In the genomic region with DNA sequence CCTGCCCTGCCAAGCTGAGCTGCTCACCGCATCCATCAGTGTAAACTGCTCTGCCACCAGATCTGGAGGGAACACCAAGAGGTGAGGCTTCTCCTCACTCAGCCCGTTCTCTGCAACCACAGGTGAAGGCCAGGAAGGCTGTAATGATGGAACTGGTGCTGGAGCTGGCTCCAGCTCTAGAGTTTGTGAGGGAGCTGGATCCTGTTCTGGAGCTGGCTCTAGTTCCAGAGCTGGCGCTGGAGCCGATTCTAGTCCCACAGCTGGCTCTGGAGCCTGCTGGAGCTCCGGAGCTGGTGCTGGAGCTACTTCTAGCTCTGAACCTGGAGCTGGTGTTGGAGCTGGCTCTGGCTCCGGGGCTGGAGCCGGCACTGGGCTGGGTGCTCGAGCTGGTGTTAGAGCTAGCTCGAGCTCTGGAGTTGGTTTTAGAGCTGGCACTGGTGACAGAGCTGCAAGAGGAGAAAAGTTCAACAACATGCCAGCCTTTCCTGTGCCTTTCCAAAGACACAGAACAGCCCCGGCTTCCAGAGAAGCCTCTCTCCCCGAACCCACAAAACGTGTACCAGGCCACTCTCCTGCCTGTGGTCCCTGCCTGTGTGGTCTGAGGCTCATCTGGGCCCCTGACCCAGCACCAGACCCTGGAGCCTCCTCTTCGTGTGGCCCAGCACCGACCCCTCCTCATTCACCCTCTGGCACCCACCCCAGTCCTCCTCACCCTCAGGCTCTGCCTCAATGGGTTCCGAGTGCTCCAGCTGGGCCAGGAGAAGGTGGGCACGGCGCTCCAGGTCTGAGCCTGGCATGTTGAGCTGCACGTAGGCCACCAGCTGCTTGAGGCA, we compare ENCODE assay signal across 16 cellular contexts. TPM values are rescaled to one million over a fixed set of nuclear protein-coding genes. Genes with fewer than 3 reads are reported as not detected.
A peak's percentile ranks its signal among the peaks of the same experiment; 100 is the strongest.
DNase-seq lines count a peak whose midpoint lies in the region; ATAC-seq and TF ChIP-seq lines count a peak whose summit lies in the region.
"Had no signal": no experiment of that assay in that cellular context is flagged by ENCODE, and none has a peak within 500 bp of the region (broad histone marks: within the 10 kb centered on the region; RNA-seq: fewer than 3 reads in every experiment).

No MANE protein-coding gene starts in this region.

- no peak overlapping the region for H3K4me3 ChIP-seq in adrenal gland
- H3K4me3 ChIP-seq in left lung = no peak overlapping the region
- H3K4me3 ChIP-seq: esophagus muscularis mucosa, stomach, uterus had no signal

- H3K36me3 Mint-ChIP-seq in progenitor cell of endocrine pancreas (ENCODE audit: insufficient read depth) = peaks cover 8% of the 10 kb centered on the region

- H3K27me3 ChIP-seq in adrenal gland = no peaks in the 10 kb centered on the region
- H3K27me3 ChIP-seq in left lung = no peaks in the 10 kb centered on the region
- H3K27me3 ChIP-seq: esophagus muscularis mucosa, stomach, uterus had no signal

- TF ChIP-seq CTCF in adrenal gland (IDR thresholded peaks at IDR 0.05) = no peak
- TF ChIP-seq CTCF in left lung (IDR thresholded peaks at IDR 0.05) = no peak
- TF ChIP-seq CTCF in progenitor cell of endocrine pancreas (IDR thresholded peaks at IDR 0.05; ENCODE audit: unreplicated experiment) = no peak

- H3K9me3 ChIP-seq in adrenal gland (replicated peaks in 1 of 3) (no peaks in the 10 kb centered on the region), left lung (no peaks in the 10 kb centered on the region)
- H3K9me3 ChIP-seq: esophagus muscularis mucosa, stomach, uterus had no signal

- peak; percentile 47 for DNase-seq in activated effector memory CD4-positive, alpha-beta T cell treated with anti-CD3 and anti-CD28 coated beads, Interleukin-2, amount 50 U/mL, for 16 hours
- no peak for DNase-seq in activated effector memory CD4-positive, alpha-beta T cell treated with Interleukin-2 at 50 U/mL for 16 hours
- DNase-seq in adrenal gland (peak in 5 of 7 donors; percentile 3 to 20 (median 9)), left lung (peak; percentile 18 to 71), substantia nigra (lab: John Stamatoyannopoulos, UW) (no peak), NCI-H345 treated with DMSO at 0.1 percent for 48 hours (lab: John Stamatoyannopoulos, UW; ENCODE audit: unreplicated experiment) (no peak), progenitor cell of endocrine pancreas (ENCODE audit: low spot score, unreplicated experiment) (no peak)
- no peak for DNase-seq in activated CD4-positive, alpha-beta T cell treated with anti-CD3 and anti-CD28 coated beads for 48 hours
- DNase-seq: Kasumi-1, NCI-H1092, NCI-H69, occipital lobe, stomach had no signal

- H3K27me3 Mint-ChIP-seq in progenitor cell of endocrine pancreas = no peaks in the 10 kb centered on the region

- peaks cover 0 to 84% of the 10 kb centered on the region in 2 donors for H3K36me3 ChIP-seq in adrenal gland (replicated peaks in 1 of 2)
- peaks cover 0 to 87% of the 10 kb centered on the region in 2 donors for H3K36me3 ChIP-seq in left lung
- H3K36me3 ChIP-seq: uterus had no signal

- intact Hi-C loops in adrenal gland (cut with DNase I) (no loop called here), left lung (cut with DNase I) (no loop called here)

- H3K4me3 Mint-ChIP-seq in progenitor cell of endocrine pancreas (ENCODE audit: low read depth) = no peak overlapping the region
- H3K4me3 Mint-ChIP-seq: T-helper 1 cell treated with Interleukin-12 subunit alpha and Interleukin-12 subunit beta and Interleukin-4 antibody, amounts not matched to agents 30 μg/mL and 1 μg/mL, for 36 hours had no signal

- WGBS in adrenal gland, 4 donors = 93 to 97% (median 94%) methylated on average over 5 to 18 of the region's 18 CpGs

- no peak for TF ChIP-seq POLR2A in adrenal gland (IDR thresholded peaks at IDR 0.05)

- H3K4me1 ChIP-seq in adrenal gland (replicated peaks in 1 of 2) = peaks cover 5 to 19% of the 10 kb centered on the region in 2 donors
- peaks cover 2 to 28% of the 10 kb centered on the region in 2 donors for H3K4me1 ChIP-seq in left lung

- no peak overlapping the region for H3K27ac ChIP-seq in adrenal gland
- no peak overlapping the region for H3K27ac ChIP-seq in left lung
- H3K27ac ChIP-seq in substantia nigra (ENCODE audit: low read depth, low read length, poor library complexity, severe bottlenecking) = peak overlapping the region; percentile 51
- H3K27ac ChIP-seq: esophagus muscularis mucosa, stomach, uterus had no signal

- ATAC-seq in left lung = no peak

- no peaks in the 10 kb centered on the region for H3K4me1 Mint-ChIP-seq in progenitor cell of endocrine pancreas (ENCODE audit: low read depth)

- H3K9me3 Mint-ChIP-seq in progenitor cell of endocrine pancreas (ENCODE audit: low read depth) = no peaks in the 10 kb centered on the region
- H3K9me3 Mint-ChIP-seq: T-helper 1 cell treated with Interleukin-12 subunit alpha and Interleukin-12 subunit beta and Interleukin-4 antibody, amounts not matched to agents 30 μg/mL and 1 μg/mL, for 36 hours had no signal

- no peak overlapping the region for H3K27ac Mint-ChIP-seq in progenitor cell of endocrine pancreas
- H3K27ac Mint-ChIP-seq: T-helper 1 cell treated with Interleukin-12 subunit alpha and Interleukin-12 subunit beta and Interleukin-4 antibody, amounts not matched to agents 30 μg/mL and 1 μg/mL, for 36 hours had no signal

RNA-seq across cellular contexts. Expression of a gene that starts 12.9 kb away (rescaled TPM):
- 100 to 1,000 TPM in 1 of 8 donors, 10 to 100 TPM in 7; 38.9 to 104 (median 67.5) TPM for total RNA-seq in adrenal gland
- polyA plus RNA-seq in adrenal gland = 100 to 1,000 TPM in 1 of 3 donors, 10 to 100 TPM in 2; 21.3 to 170 (median 97.8) TPM
- total RNA-seq in left lung = 10 to 100 TPM; 56.4 to 58.9 TPM
- total RNA-seq in progenitor cell of endocrine pancreas = 82.3 and 84.6 TPM in 2 replicates

RNA-seq across cellular contexts. Expression of a gene that starts 46.4 kb away (rescaled TPM):
- 1 to 10 TPM in 5 of 8 donors, under 1 TPM in 2, not detected in 1; 0.28 to 6.1 (median 1.6) TPM for total RNA-seq in adrenal gland
- 1 to 10 TPM in 2 of 3 donors, under 1 TPM in 1; 0.27 to 2.7 (median 2.4) TPM for polyA plus RNA-seq in adrenal gland
- total RNA-seq in left lung = 1 to 10 TPM in 1 of 2 donors, under 1 TPM in 1; 0.47 to 1.1 TPM
- total RNA-seq in progenitor cell of endocrine pancreas = 5.2 and 5.4 TPM in 2 replicates
- total RNA-seq: occipital lobe had no signal

RNA-seq across cellular contexts. Expression of a gene that starts 55.5 kb away (rescaled TPM):
- 10 to 100 TPM; 14.9 to 67.5 (median 39.7) TPM for total RNA-seq in adrenal gland
- polyA plus RNA-seq in adrenal gland = 10 to 100 TPM in 2 of 3 donors, 1 to 10 TPM in 1; 6.7 to 29.0 (median 18.9) TPM
- total RNA-seq in left lung = 10 to 100 TPM; 22.2 to 45.1 TPM
- 5.2 and 7.3 TPM in 2 replicates for total RNA-seq in progenitor cell of endocrine pancreas

Comparison
In these comparisons a context has a peak if more than half of its experiments do, and no peak if none do; other contexts are left out.
1. DNase-seq: peak in activated effector memory CD4-positive, alpha-beta T cell treated with anti-CD3 and anti-CD28 coated beads, Interleukin-2, amount 50 U/mL, for 16 hours (single experiment), adrenal gland (5 of 7) and left lung (2 of 2); none in activated effector memory CD4-positive, alpha-beta T cell treated with Interleukin-2 at 50 U/mL for 16 hours (single experiment), substantia nigra (0 of 49), activated CD4-positive, alpha-beta T cell treated with anti-CD3 and anti-CD28 coated beads for 48 hours (single experiment), NCI-H345 treated with DMSO at 0.1 percent for 48 hours (single experiment) and progenitor cell of endocrine pancreas (single experiment).